ENCODE assay signal across 1 cellular context in the genomic region with DNA sequence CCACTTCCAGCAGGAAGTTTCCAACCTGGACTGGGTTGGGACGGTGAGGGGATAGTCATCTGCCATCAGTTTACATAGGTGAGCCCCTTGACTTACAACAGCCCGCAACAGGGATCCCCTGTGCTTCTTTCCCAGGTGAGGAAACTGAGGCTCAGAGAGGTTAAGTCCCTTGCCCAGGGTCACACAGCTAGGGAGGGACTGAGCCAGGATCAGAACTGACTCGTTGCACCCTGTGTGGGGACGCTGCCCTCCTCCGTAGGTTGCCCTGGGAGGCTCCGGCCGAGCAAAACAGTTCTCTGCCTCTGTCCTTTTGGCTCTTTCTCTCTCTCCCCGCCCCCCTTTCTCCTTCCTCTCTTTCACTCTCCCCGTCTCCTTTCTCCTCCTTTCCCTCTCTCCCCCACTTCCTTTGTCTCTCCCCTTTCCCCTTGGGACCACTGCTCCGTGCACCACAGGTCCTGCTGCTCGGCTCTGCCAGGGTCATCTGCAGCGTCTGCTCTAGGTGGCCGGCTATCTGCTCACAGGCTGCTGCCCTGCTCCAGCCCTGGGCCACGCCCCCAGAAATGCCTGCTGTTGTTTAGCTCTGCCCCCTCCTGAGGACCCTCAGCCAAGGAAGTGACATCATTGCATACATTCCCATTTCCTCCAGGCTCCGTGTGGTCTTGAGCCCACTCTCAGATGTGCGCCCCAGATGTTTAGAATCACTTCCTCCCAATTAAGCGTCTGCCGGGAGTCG.
TF ChIP-seq lines count a peak whose summit lies in the region.

No MANE protein-coding gene starts in this region.

TF ChIP-seq in H1, 55 proteins besides CTCF, POLR2A, EP300 and RAD21 (continued from another document):
- no peak for TF ChIP-seq JUND (IDR thresholded peaks at IDR 0.05; ENCODE audit: low read length)
- TF ChIP-seq KDM5A (IDR thresholded peaks at IDR 0.05; ENCODE audit: low read length): no peak
- TF ChIP-seq SIX5 (IDR thresholded peaks at IDR 0.05; ENCODE audit: low read depth, low read length): no peak
- TF ChIP-seq CHD2 (IDR thresholded peaks at IDR 0.05; ENCODE audit: low read length): no peak
- TF ChIP-seq SP4 (IDR thresholded peaks at IDR 0.05; ENCODE audit: low read length): no peak
- no peak for TF ChIP-seq SUZ12 (IDR thresholded peaks at IDR 0.05; ENCODE audit: low read length)
- TF ChIP-seq ATF2 (IDR thresholded peaks at IDR 0.05; ENCODE audit: low read length): peak; percentile 75; the same call in 1 of the 2 replicates
- no peak for TF ChIP-seq BACH1 (IDR thresholded peaks at IDR 0.05; ENCODE audit: low read length)
- TF ChIP-seq TBP (IDR thresholded peaks at IDR 0.05; ENCODE audit: low read depth, low read length): peak; percentile 52
- no peak for TF ChIP-seq POU5F1 (IDR thresholded peaks at IDR 0.05; ENCODE audit: low read depth, low read length)
- TF ChIP-seq TAF7 (optimal IDR thresholded peaks at IDR 0.05; ENCODE audit: borderline replicate concordance, low read depth, low read length): no peak
- TF ChIP-seq ASH2L (IDR thresholded peaks at IDR 0.05; ENCODE audit: low read length): peak; percentile 9
- TF ChIP-seq TAF1 (IDR thresholded peaks at IDR 0.05; ENCODE audit: low read depth, low read length): peak; percentile 54; the same call in 1 of the 2 replicates
- TF ChIP-seq HDAC6 (IDR thresholded peaks at IDR 0.05; ENCODE audit: low read depth, low read length): no peak
- no peak for TF ChIP-seq NRF1 (IDR thresholded peaks at IDR 0.05; ENCODE audit: low read depth, low read length)
- no peak for TF ChIP-seq SIRT6 (IDR thresholded peaks at IDR 0.05; ENCODE audit: low read length)
- TF ChIP-seq EGR1 (IDR thresholded peaks at IDR 0.05; ENCODE audit: borderline replicate concordance, low read depth, low read length): no peak
- TF ChIP-seq ZNF274 (IDR thresholded peaks at IDR 0.05; ENCODE audit: borderline replicate concordance, extremely low read depth, low read length): no peak
- TF ChIP-seq SP2 (IDR thresholded peaks at IDR 0.05; ENCODE audit: low read length): no peak
- no peak for TF ChIP-seq RFX5 (IDR thresholded peaks at IDR 0.05; ENCODE audit: borderline replicate concordance, low read depth, low read length)
- no peak for TF ChIP-seq TEAD4 (IDR thresholded peaks at IDR 0.05; ENCODE audit: low read depth, low read length)
- TF ChIP-seq FOSL1 (IDR thresholded peaks at IDR 0.05; ENCODE audit: insufficient read depth, low read depth, low read length): no peak
- 0 out of 2 replicates have a peak, but pooled peaks have one; percentile 24 for TF ChIP-seq SP1 (IDR thresholded peaks at IDR 0.05; ENCODE audit: low read depth, low read length)
- TF ChIP-seq E2F6 (IDR thresholded peaks at IDR 0.05): no peak
- TF ChIP-seq GTF2F1 (IDR thresholded peaks at IDR 0.05; ENCODE audit: borderline replicate concordance, low read depth, low read length): no peak
- TF ChIP-seq CHD1 (IDR thresholded peaks at IDR 0.05; ENCODE audit: low read depth, low read length): no peak
- TF ChIP-seq RBBP5 (IDR thresholded peaks at IDR 0.05; ENCODE audit: borderline replicate concordance, low read depth, low read length): no peak
- TF ChIP-seq EZH2 (IDR thresholded peaks at IDR 0.05; ENCODE audit: low read depth, low read length, severe bottlenecking): no peak
- TF ChIP-seq CBX8 (IDR thresholded peaks at IDR 0.05; ENCODE audit: borderline replicate concordance, low read depth, low read length): no peak
- peak; percentile 70; the same call in 1 of the 2 replicates for TF ChIP-seq POLR2AphosphoS5 (IDR thresholded peaks at IDR 0.05; ENCODE audit: low read depth, low read length)
- TF ChIP-seq CEBPB (IDR thresholded peaks at IDR 0.05; ENCODE audit: low read depth, low read length): no peak
